Comparison of ENCODE assay signal across 19 cellular contexts in the genomic region with DNA sequence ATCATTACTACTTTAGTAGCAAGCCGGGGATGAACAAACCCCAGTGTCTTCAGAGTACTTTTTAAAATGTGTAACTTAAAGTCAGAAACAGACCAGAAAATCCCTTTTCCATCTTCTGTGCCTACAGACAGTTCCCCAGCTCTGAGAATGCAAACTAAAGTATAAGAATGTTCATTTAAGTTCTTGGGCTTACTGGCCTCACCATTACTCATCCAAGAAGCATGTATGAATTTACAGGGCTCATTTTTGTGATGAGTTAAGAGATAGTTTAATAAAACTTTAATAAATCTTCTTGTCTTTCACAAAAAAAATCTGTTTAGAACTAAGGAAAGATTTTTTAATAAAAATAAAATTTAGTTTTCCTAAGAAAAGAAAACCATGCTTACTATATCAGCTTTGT. TPM values are rescaled to one million over a fixed set of nuclear protein-coding genes. Genes with fewer than 3 reads are reported as not detected.
A peak's percentile ranks its signal among the peaks of the same experiment; 100 is the strongest.
DNase-seq lines count a peak whose midpoint lies in the region; ATAC-seq and TF ChIP-seq lines count a peak whose summit lies in the region.
"Had no signal": no experiment of that assay in that cellular context is flagged by ENCODE, and none has a peak within 500 bp of the region (broad histone marks: within the 10 kb centered on the region; RNA-seq: fewer than 3 reads in every experiment).

No MANE protein-coding gene starts in this region.

- no peak overlapping the region for H2AFZ ChIP-seq in smooth muscle cell (ENCODE audit: low read depth)
- H2AFZ ChIP-seq: hepatocyte had no signal

- peak overlapping the region; percentile 57 for H3K27ac ChIP-seq in smooth muscle cell (ENCODE audit: low read depth)
- H3K27ac ChIP-seq: hepatocyte, right lobe of liver had no signal

- H3K9ac ChIP-seq in smooth muscle cell (ENCODE audit: low read depth), result no peak overlapping the region

- H4K20me1 ChIP-seq in smooth muscle cell (ENCODE audit: low read depth), result peaks cover 16% of the 10 kb centered on the region

- 50% methylated on average over 1 of the region's 1 CpG for WGBS in smooth muscle cell (ENCODE audit: low lambda C conversion rate)

- H3K9me3 ChIP-seq in smooth muscle cell (replicated peaks; ENCODE audit: low read depth), result no peaks in the 10 kb centered on the region
- H3K9me3 ChIP-seq: mucosa of descending colon, right lobe of liver had no signal

- no peaks in the 10 kb centered on the region for H3K27me3 ChIP-seq in smooth muscle cell (ENCODE audit: low read depth)
- H3K27me3 ChIP-seq: hepatocyte, right lobe of liver had no signal

- H3K4me1 ChIP-seq in smooth muscle cell (ENCODE audit: low read depth), result peaks cover 8% of the 10 kb centered on the region

- peaks cover 22% of the 10 kb centered on the region for H3K79me2 ChIP-seq in smooth muscle cell (ENCODE audit: low read depth)

- no peaks in the 10 kb centered on the region for H3F3A ChIP-seq in smooth muscle cell (ENCODE audit: low read depth)

- peak; percentile 52 for ATAC-seq in SK-N-SH treated with all-trans-retinoic acid at 6 μM for 48 hours
- no peak for ATAC-seq in GM18909 (IDR thresholded peaks at IDR 0.05; ENCODE audit: poor library complexity, unreplicated experiment)
- ATAC-seq: activated T-cell treated with anti-CD3 and anti-CD28 coated beads, Interleukin-2, amount 50 U/mL, for 4 hours; CD8-positive, alpha-beta T cell; mucosa of descending colon; right lobe of liver had no signal

- peak overlapping the region; percentile 1 for H3K4me2 ChIP-seq in smooth muscle cell

- H3K4me3 ChIP-seq in fibroblast of mammary gland (ENCODE audit: control insufficient read depth, low read depth, low read length) (no peak overlapping the region), smooth muscle cell (no peak overlapping the region)
- H3K4me3 ChIP-seq: hepatocyte, mucosa of descending colon, right lobe of liver had no signal

- TF ChIP-seq CTCF in fibroblast of mammary gland (conservative IDR thresholded peaks at IDR 0.05; ENCODE audit: control insufficient read depth, insufficient read depth, low read depth, low read length) (no peak), smooth muscle cell (IDR thresholded peaks at IDR 0.05; ENCODE audit: borderline replicate concordance, insufficient read depth, poor library complexity, severe bottlenecking) (no peak)

- H3K36me3 ChIP-seq in smooth muscle cell (ENCODE audit: low read depth), result peaks cover 6% of the 10 kb centered on the region

- DNase-seq in GM04504 (ENCODE audit: low read depth) (peak; percentile 17), fibroblast of mammary gland (ENCODE audit: low read depth) (peak; percentile 60), smooth muscle cell (lab: John Stamatoyannopoulos, UW; ENCODE audit: unreplicated experiment) (no peak), SIG-M5 (lab: John Stamatoyannopoulos, UW) (no peak), NCI-H1436 treated with DMSO at 0.1 percent for 48 hours (lab: John Stamatoyannopoulos, UW) (no peak)
- DNase-seq: activated CD4-positive, alpha-beta T cell treated with anti-CD3 and anti-CD28 coated beads, Interleukin-2, amount 10 ng/mL, durations not matched to agents 7 days and 5 days; activated naive CD8-positive, alpha-beta T cell treated with anti-CD3 and anti-CD28 coated beads for 36 hours; activated T-cell treated with anti-CD3 and anti-CD28 coated beads, Interleukin-2, amount 50 U/mL, for 4 hours; CD8-positive, alpha-beta T cell; cerebellar nuclear complex; DND-41; mucosa of descending colon; NCI-H1092; nucleus accumbens; right lobe of liver; stimulated activated CD4-positive, alpha-beta T cell treated with anti-CD3 and anti-CD28 coated beads, Interleukin-4, amount 100 ng/mL, for 1 hour had no signal

TF ChIP-seq in SK-N-SH treated with all-trans-retinoic acid at 6 μM for 48 hours, 23 proteins besides CTCF, POLR2A, EP300 and RAD21:
- no peak for TF ChIP-seq TOX (CRISPR knock-in tag; IDR thresholded peaks at IDR 0.05; ENCODE audit: borderline replicate concordance)
- 0 out of 2 replicates have a peak, but pooled peaks have one; percentile 19 for TF ChIP-seq ZC3H10 (CRISPR knock-in tag; IDR thresholded peaks at IDR 0.05)
- TF ChIP-seq SNAI2 (CRISPR knock-in tag; IDR thresholded peaks at IDR 0.05), result no peak
- TF ChIP-seq ZNF8 (CRISPR knock-in tag; IDR thresholded peaks at IDR 0.05), result no peak
- TF ChIP-seq, protein P1, sequence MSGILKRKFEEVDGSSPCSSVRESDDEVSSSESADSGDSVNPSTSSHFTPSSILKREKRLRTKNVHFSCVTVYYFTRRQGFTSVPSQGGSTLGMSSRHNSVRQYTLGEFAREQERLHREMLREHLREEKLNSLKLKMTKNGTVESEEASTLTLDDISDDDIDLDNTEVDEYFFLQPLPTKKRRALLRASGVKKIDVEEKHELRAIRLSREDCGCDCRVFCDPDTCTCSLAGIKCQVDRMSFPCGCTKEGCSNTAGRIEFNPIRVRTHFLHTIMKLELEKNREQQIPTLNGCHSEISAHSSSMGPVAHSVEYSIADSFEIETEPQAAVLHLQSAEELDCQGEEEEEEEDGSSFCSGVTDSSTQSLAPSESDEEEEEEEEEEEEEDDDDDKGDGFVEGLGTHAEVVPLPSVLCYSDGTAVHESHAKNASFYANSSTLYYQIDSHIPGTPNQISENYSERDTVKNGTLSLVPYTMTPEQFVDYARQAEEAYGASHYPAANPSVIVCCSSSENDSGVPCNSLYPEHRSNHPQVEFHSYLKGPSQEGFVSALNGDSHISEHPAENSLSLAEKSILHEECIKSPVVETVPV (CRISPR knock-in tag; IDR thresholded peaks at IDR 0.05), result no peak
- no peak for TF ChIP-seq ARNTL (CRISPR knock-in tag; IDR thresholded peaks at IDR 0.05; ENCODE audit: borderline replicate concordance, low read depth)
- no peak for TF ChIP-seq ISL1 (CRISPR knock-in tag; IDR thresholded peaks at IDR 0.05)

RNA-seq across cellular contexts. Expression of a gene that starts 4.6 kb away (rescaled TPM):
- total RNA-seq in smooth muscle cell, result 32.7 and 39.7 TPM in 2 replicates
- polyA plus RNA-seq in smooth muscle cell, result 9.8 and 12.0 TPM in 2 replicates

Comparison
In these comparisons a context has a peak if more than half of its experiments do, and no peak if none do; other contexts are left out.
1. DNase-seq: peak in GM04504 (single experiment) and fibroblast of mammary gland (single experiment); none in smooth muscle cell (single experiment), SIG-M5 (single experiment) and NCI-H1436 treated with DMSO at 0.1 percent for 48 hours (single experiment).